In the genomic region with DNA sequence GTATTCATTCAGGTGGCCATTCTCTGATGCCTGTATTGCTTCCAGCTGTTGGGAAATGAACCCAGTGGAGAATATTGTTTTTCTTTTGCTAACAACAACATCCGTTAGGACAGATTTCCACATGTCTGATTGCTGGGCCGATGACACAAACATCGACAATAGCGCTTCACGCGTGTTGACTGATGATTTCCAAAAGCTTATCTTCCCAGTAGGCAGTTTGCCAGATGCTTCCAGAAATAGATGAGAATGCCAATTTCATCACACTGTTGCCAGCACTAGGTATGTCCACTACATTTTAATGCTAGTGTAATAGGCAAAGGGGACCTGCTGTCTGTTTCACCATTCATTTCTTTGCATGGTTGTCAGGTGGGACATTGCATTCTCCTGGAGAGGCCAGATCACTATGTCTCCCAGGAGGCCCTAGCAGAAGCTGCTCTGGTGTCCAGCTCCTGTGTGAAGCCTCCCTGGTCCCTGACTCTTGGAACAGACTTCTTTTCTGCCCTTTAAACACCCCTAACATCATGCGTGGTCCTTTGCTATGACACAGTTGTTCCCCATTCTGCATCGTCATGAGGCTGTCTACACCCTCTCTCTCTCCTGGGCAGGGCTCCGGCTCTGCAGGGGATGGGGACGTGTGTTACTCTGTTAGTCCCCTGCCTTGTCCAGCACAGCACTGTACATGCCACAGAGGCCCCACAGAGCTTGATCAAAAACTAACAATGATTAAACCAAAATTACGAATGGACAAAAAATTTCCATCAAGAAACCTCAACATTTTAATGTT, we compare ENCODE assay signal across 25 cellular contexts.
A peak's percentile ranks its signal among the peaks of the same experiment; 100 is the strongest.
DNase-seq lines count a peak whose midpoint lies in the region; ATAC-seq and TF ChIP-seq lines count a peak whose summit lies in the region.
"Had no signal": no experiment of that assay in that cellular context is flagged by ENCODE, and none has a peak within 500 bp of the region (broad histone marks: within the 10 kb centered on the region; RNA-seq: fewer than 3 reads in every experiment).

No MANE protein-coding gene starts in this region.

- CTCF ChIA-PET in activated CD4-positive, alpha-beta memory T cell treated with anti-CD3 and anti-CD28 coated beads for 36 hours (lab: Charles Lee): interaction anchor here (0.7 kb wide), 1 partner anchor 311 kb away, joined by 3 read pairs; no protein-coding TSS in a partner anchor

- H3K4me3 Mint-ChIP-seq in activated CD4-positive, alpha-beta memory T cell treated with anti-CD3 and anti-CD28 coated beads for 36 hours: no peak overlapping the region
- H3K4me3 Mint-ChIP-seq: CD8-positive, alpha-beta T cell had no signal

- no peaks in the 10 kb centered on the region for H3K9me3 Mint-ChIP-seq in activated CD4-positive, alpha-beta memory T cell treated with anti-CD3 and anti-CD28 coated beads for 36 hours
- H3K9me3 Mint-ChIP-seq: activated CD4-positive, alpha-beta T cell treated with anti-CD3 and anti-CD28 coated beads, Interleukin-2, amount 10 ng/mL, durations not matched to agents 24 days and 14 days; activated T-helper 1 cell treated with anti-CD3 and anti-CD28 coated beads, Interleukin-12 subunit alpha, Interleukin-12 subunit beta, Interleukin-2, Interleukin-4 antibody, amounts not matched to agents 30 ng/mL and 10 ng/mL and 1 ng/mL, durations not matched to agents 14 hours and 24 hours and 36 hours; CD8-positive, alpha-beta T cell had no signal

- no peaks in the 10 kb centered on the region for H3K9me3 ChIP-seq in right lobe of liver
- H3K9me3 ChIP-seq: lower lobe of right lung, spleen, tibial artery had no signal

- no peaks in the 10 kb centered on the region for H3K36me3 Mint-ChIP-seq in activated CD4-positive, alpha-beta memory T cell treated with anti-CD3 and anti-CD28 coated beads for 36 hours
- H3K36me3 Mint-ChIP-seq: activated naive CD8-positive, alpha-beta T cell; CD8-positive, alpha-beta T cell had no signal

- POLR2A ChIA-PET in activated CD4-positive, alpha-beta memory T cell treated with anti-CD3 and anti-CD28 coated beads for 36 hours (lab: Charles Lee): no interaction called here

- intact Hi-C loops in right lobe of liver (cut with DNase I): no loop called here
- intact Hi-C loops in activated CD4-positive, alpha-beta memory T cell treated with anti-CD3 and anti-CD28 coated beads for 36 hours (cut with micrococcal nuclease): no loop called here

- no peak overlapping the region for H3K4me3 ChIP-seq in fibroblast of mammary gland (ENCODE audit: control insufficient read depth, low read depth, low read length)
- no peak overlapping the region for H3K4me3 ChIP-seq in right lobe of liver
- H3K4me3 ChIP-seq: hepatocyte, lower lobe of right lung, SK-N-MC had no signal

- H3K27ac ChIP-seq in right lobe of liver: no peak overlapping the region
- H3K27ac ChIP-seq: 22Rv1, hepatocyte, lower lobe of right lung, SK-N-MC, tibial artery had no signal

- H3K27me3 ChIP-seq in right lobe of liver: no peaks in the 10 kb centered on the region
- H3K27me3 ChIP-seq: hepatocyte, spleen, tibial artery had no signal

- peaks cover 0 to 6% (median 0%) of the 10 kb centered on the region in 4 donors for H3K4me1 ChIP-seq in right lobe of liver
- H3K4me1 ChIP-seq: tibial artery had no signal

- no peaks in the 10 kb centered on the region for H3K4me1 Mint-ChIP-seq in activated CD4-positive, alpha-beta memory T cell treated with anti-CD3 and anti-CD28 coated beads for 36 hours (ENCODE audit: low read depth)

- H3K36me3 ChIP-seq in right lobe of liver: no peaks in the 10 kb centered on the region
- H3K36me3 ChIP-seq: lower lobe of right lung, spleen, tibial artery had no signal

- TF ChIP-seq POLR2A in right lobe of liver (IDR thresholded peaks at IDR 0.05): no peak

- H3K27me3 Mint-ChIP-seq in activated CD4-positive, alpha-beta memory T cell treated with anti-CD3 and anti-CD28 coated beads for 36 hours: no peaks in the 10 kb centered on the region
- H3K27me3 Mint-ChIP-seq: activated CD4-positive, alpha-beta T cell treated with anti-CD3 and anti-CD28 coated beads, Interleukin-2, amount 10 ng/mL, durations not matched to agents 24 days and 14 days; activated naive CD8-positive, alpha-beta T cell had no signal

- DNase-seq in NCI-H1092 treated with DMSO at 0.1 percent for 48 hours (lab: John Stamatoyannopoulos, UW) (peak; percentile 7), NCI-H1092 (lab: John Stamatoyannopoulos, UW) (no peak), NCI-H2029 (lab: John Stamatoyannopoulos, UW) (peak; percentile 40), fibroblast of mammary gland (ENCODE audit: low read depth) (peak; percentile 17), right lobe of liver (no peak), GM19240 (ENCODE audit: insufficient read length, low spot score) (no peak), EL (no peak)
- DNase-seq in activated CD4-positive, alpha-beta memory T cell treated with anti-CD3 and anti-CD28 coated beads for 36 hours: no peak
- DNase-seq: activated CD4-positive, alpha-beta T cell treated with anti-CD3 and anti-CD28 coated beads, Interleukin-2, amount 10 ng/mL, durations not matched to agents 24 days and 14 days; CD8-positive, alpha-beta T cell; DMS153; GDM1; KG1; lower lobe of right lung; NCI-H1930; spleen; stimulated activated CD4-positive, alpha-beta T cell treated with anti-CD3 and anti-CD28 coated beads, Interleukin-4, amount 100 ng/mL, for 24 hours; stimulated activated naive CD8-positive, alpha-beta T cell treated with anti-CD3 and anti-CD28 coated beads, Interleukin-15, Interleukin-2, amounts not matched to agents 100 U/mL and 50 U/mL, for 24 hours; T-helper 2 cell; tibial artery had no signal

- TF ChIP-seq CTCF in fibroblast of mammary gland (conservative IDR thresholded peaks at IDR 0.05; ENCODE audit: control insufficient read depth, insufficient read depth, low read depth, low read length): no peak
- TF ChIP-seq CTCF in right lobe of liver (IDR thresholded peaks at IDR 0.05): no peak

- peak in 3 of 4 donors; percentile 15 to 69 (median 66) for ATAC-seq in right lobe of liver
- ATAC-seq: CD8-positive, alpha-beta T cell; stimulated activated naive CD8-positive, alpha-beta T cell treated with anti-CD3 and anti-CD28 coated beads, Interleukin-15, Interleukin-2, amounts not matched to agents 100 U/mL and 50 U/mL, for 24 hours had no signal

- no peak overlapping the region for H3K27ac Mint-ChIP-seq in activated CD4-positive, alpha-beta memory T cell treated with anti-CD3 and anti-CD28 coated beads for 36 hours
- H3K27ac Mint-ChIP-seq: activated CD4-positive, alpha-beta T cell treated with anti-CD3 and anti-CD28 coated beads, Interleukin-2, amount 10 ng/mL, durations not matched to agents 24 days and 14 days; activated naive CD8-positive, alpha-beta T cell; activated T-helper 1 cell treated with anti-CD3 and anti-CD28 coated beads, Interleukin-12 subunit alpha, Interleukin-12 subunit beta, Interleukin-2, Interleukin-4 antibody, amounts not matched to agents 30 ng/mL and 10 ng/mL and 1 ng/mL, durations not matched to agents 14 hours and 24 hours and 36 hours; CD8-positive, alpha-beta T cell had no signal

- WGBS in right lobe of liver (ENCODE audit: insufficient coverage, low coverage, low lambda C conversion rate, missing lambda C conversion rate): 38% methylated on average over 11 of the region's 11 CpGs

Comparison
In these comparisons a context has a peak if more than half of its experiments do, and no peak if none do; other contexts are left out.
1. DNase-seq: peak in NCI-H1092 treated with DMSO at 0.1 percent for 48 hours (single experiment), NCI-H2029 (single experiment) and fibroblast of mammary gland (single experiment); none in NCI-H1092 (single experiment), right lobe of liver (0 of 3), GM19240 (single experiment), activated CD4-positive, alpha-beta memory T cell treated with anti-CD3 and anti-CD28 coated beads for 36 hours (single experiment) and EL (single experiment).